In genomic region chr16:57284952-57285263, GRCh38 we compare ENCODE assay signal across 1 cellular context.
TF ChIP-seq lines count a peak whose summit lies in the region.

No MANE protein-coding gene starts in this region.

TF ChIP-seq in K562, 482 proteins besides CTCF, POLR2A, EP300 and RAD21:
- TF ChIP-seq GTF3C2 (IDR thresholded peaks at IDR 0.05; ENCODE audit: borderline replicate concordance, extremely low read depth, insufficient read length): peak; percentile 50
- 0 out of 2 replicates have a peak, but pooled peaks have one; percentile 4 for TF ChIP-seq ATF7 (IDR thresholded peaks at IDR 0.05)
- no peak for TF ChIP-seq STAG1 (CRISPR knock-in tag; IDR thresholded peaks at IDR 0.05; ENCODE audit: borderline replicate concordance)
- no peak for TF ChIP-seq PHF20 (IDR thresholded peaks at IDR 0.05; ENCODE audit: partially characterized antibody)
- TF ChIP-seq IRF2 (CRISPR knock-in tag; IDR thresholded peaks at IDR 0.05): no peak
- TF ChIP-seq TAF1 (IDR thresholded peaks at IDR 0.05; ENCODE audit: control insufficient read depth, extremely low read depth, insufficient read depth, low read length, severe bottlenecking): no peak
- TF ChIP-seq KDM1A (IDR thresholded peaks at IDR 0.05): peak in 1 of 2 experiments; percentile 19; a peak in 1 of 4 replicates
- 0 out of 2 replicates have a peak, but pooled peaks have one; percentile 5 for TF ChIP-seq SMAD4 (CRISPR knock-in tag; conservative IDR thresholded peaks at IDR 0.05)
- TF ChIP-seq MTA3 (IDR thresholded peaks at IDR 0.05; ENCODE audit: borderline replicate concordance): 0 out of 2 replicates have a peak, but pooled peaks have one; percentile 2
- peak; percentile 82 for TF ChIP-seq ADNP (tag; IDR thresholded peaks at IDR 0.05)
- TF ChIP-seq MTA1 (IDR thresholded peaks at IDR 0.05; ENCODE audit: borderline replicate concordance): no peak
- no peak for TF ChIP-seq POLR3A (IDR thresholded peaks at IDR 0.05; ENCODE audit: borderline replicate concordance, extremely low read depth, insufficient read depth, insufficient read length)
- TF ChIP-seq, protein P1, sequence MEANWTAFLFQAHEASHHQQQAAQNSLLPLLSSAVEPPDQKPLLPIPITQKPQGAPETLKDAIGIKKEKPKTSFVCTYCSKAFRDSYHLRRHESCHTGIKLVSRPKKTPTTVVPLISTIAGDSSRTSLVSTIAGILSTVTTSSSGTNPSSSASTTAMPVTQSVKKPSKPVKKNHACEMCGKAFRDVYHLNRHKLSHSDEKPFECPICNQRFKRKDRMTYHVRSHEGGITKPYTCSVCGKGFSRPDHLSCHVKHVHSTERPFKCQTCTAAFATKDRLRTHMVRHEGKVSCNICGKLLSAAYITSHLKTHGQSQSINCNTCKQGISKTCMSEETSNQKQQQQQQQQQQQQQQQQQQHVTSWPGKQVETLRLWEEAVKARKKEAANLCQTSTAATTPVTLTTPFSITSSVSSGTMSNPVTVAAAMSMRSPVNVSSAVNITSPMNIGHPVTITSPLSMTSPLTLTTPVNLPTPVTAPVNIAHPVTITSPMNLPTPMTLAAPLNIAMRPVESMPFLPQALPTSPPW (CRISPR knock-in tag; IDR thresholded peaks at IDR 0.05): peak; percentile 23; the same call in 1 of the 2 replicates
- TF ChIP-seq KHSRP (IDR thresholded peaks at IDR 0.05): no peak
- TF ChIP-seq SNIP1 (IDR thresholded peaks at IDR 0.05; ENCODE audit: low read depth): no peak
